In the genomic region with DNA sequence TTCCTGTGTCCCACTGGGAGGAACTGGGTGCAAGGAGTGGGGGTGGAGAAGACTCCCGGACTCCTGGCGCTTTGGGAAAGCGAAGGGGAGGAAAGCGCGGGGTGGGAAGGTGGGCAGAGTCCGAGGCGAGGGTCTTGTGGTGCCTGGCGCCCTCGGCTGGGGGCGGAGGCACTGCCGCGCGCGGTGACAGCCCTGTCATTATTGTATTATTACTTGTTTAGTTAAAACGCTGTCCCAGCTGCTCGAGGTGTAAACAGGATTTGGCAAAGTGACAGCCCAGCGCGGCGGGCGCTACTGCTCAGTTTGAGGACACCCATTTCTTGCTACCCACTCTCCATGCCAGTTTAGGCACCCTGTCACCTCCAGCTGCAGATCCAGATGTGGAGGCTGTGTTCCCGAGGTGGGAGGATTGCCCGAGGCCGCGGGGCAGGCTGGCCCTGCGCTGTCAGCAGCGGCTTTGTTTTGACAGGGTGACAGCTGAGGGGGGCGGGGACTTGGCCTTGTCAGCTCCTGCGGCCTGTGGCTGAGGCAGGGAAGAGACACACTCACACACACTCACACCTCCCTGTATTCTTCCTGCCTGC, we compare ENCODE assay signal across 8 cellular contexts. TPM values are rescaled to one million over a fixed set of nuclear protein-coding genes. Genes with fewer than 3 reads are reported as not detected.
DNase-seq lines count a peak whose midpoint lies in the region; ATAC-seq and TF ChIP-seq lines count a peak whose summit lies in the region.

No MANE protein-coding gene starts in this region.

- H3K27ac Mint-ChIP-seq in endothelial cell (ENCODE audit: unreplicated experiment): peak overlapping the region; percentile 70

- TF ChIP-seq CTCF in endothelial cell (IDR thresholded peaks at IDR 0.05; ENCODE audit: unreplicated experiment): no peak

- peaks cover 5% of the 10 kb centered on the region for H3K27me3 Mint-ChIP-seq in endothelial cell (ENCODE audit: unreplicated experiment)

- H3K9me3 Mint-ChIP-seq in endothelial cell (ENCODE audit: unreplicated experiment): no peaks in the 10 kb centered on the region

- ATAC-seq in GM19035 (IDR thresholded peaks at IDR 0.05; ENCODE audit: unreplicated experiment) (peak; percentile 40), HG03342 (IDR thresholded peaks at IDR 0.05; ENCODE audit: unreplicated experiment) (peak; percentile 43)

- peak; percentile 80 for DNase-seq in AG20443 (ENCODE audit: low spot score)
- DNase-seq in NCI-H82 treated with DMSO at 0.1 percent for 48 hours (lab: John Stamatoyannopoulos, UW; ENCODE audit: unreplicated experiment): peak; percentile 65
- DNase-seq in activated CD8-positive, alpha-beta memory T cell treated with anti-CD3 and anti-CD28 coated beads, Interleukin-2, amount 50 U/mL, for 48 hours: peak; percentile 87
- DNase-seq in endothelial cell (ENCODE audit: low spot score): peak; percentile 75
- DNase-seq in middle frontal gyrus (ENCODE audit: extremely low spot score, low spot score): peak; percentile 76
- peak; percentile 44 to 52 for DNase-seq in stimulated activated CD8-positive, alpha-beta memory T cell treated with anti-CD3 and anti-CD28 coated beads, Interleukin-2, amount 100 ng/mL, for 1 hour (ENCODE audit: low read depth in 2 of 2)

- H3K4me3 Mint-ChIP-seq in endothelial cell (ENCODE audit: unreplicated experiment): peak overlapping the region; percentile 97

- peaks cover 22% of the 10 kb centered on the region for H3K4me1 Mint-ChIP-seq in endothelial cell (ENCODE audit: unreplicated experiment)

- H3K36me3 Mint-ChIP-seq in endothelial cell (ENCODE audit: low read depth, unreplicated experiment): peaks cover 13% of the 10 kb centered on the region

RNA-seq across cellular contexts. Expression of a gene that starts 1.0 kb away (rescaled TPM):
- total RNA-seq in endothelial cell (ENCODE audit: unreplicated experiment): 15.9 TPM

RNA-seq across cellular contexts. Expression of a gene that starts 29.2 kb away (rescaled TPM):
- not detected for total RNA-seq in endothelial cell (ENCODE audit: unreplicated experiment)

Comparison
In these comparisons a context has a peak if more than half of its experiments do, and no peak if none do; other contexts are left out.
1. Peak in every context shown above with its lines: DNase-seq and ATAC-seq.